ENCODE assay signal across 22 cellular contexts in genomic region chr15:80141916-80142598, GRCh38.
"Had no signal": no experiment of that assay in that cellular context is flagged by ENCODE, and none has a peak within 500 bp of the region (broad histone marks: within the 10 kb centered on the region; RNA-seq: fewer than 3 reads in every experiment).

No MANE protein-coding gene starts in this region.

- DNase-seq: activated CD4-positive, alpha-beta T cell treated with anti-CD3 and anti-CD28 coated beads for 4 hours; activated CD4-positive, alpha-beta T cell treated with anti-CD3 and anti-CD28 coated beads, Interleukin-2, amount 50 U/mL, for 48 hours; activated CD4-positive, CD25-positive, alpha-beta regulatory T cell; activated CD8-positive, alpha-beta memory T cell treated with anti-CD3 and anti-CD28 coated beads, Interleukin-2, amount 50 U/mL, for 48 hours; activated naive CD4-positive, alpha-beta T cell treated with Interleukin-2 at 50 U/mL for 16 hours; activated T-cell treated with anti-CD3 and anti-CD28 coated beads, Interleukin-2, amount 50 U/mL, for 4 hours; amygdala; effector CD4-positive, alpha-beta T cell; erythroblast; foreskin fibroblast; nucleus accumbens; stimulated activated CD4-positive, alpha-beta T cell treated with anti-CD3 and anti-CD28 coated beads, Interleukin-15, amount 100 ng/mL, for 24 hours; stomach had no signal

- H3K27ac ChIP-seq: hepatocyte, stomach, suprapubic skin, tibial nerve had no signal

- H3K27me3 Mint-ChIP-seq: dendritic cell treated with granulocyte-macrophage colony-stimulating factor and Interleukin-4, amounts not matched to agents 40 ng/mL and 50 ng/mL, for 4 days; stimulated activated memory B cell treated with anti-CD40 and anti-IgM and Interleukin-4, amounts not matched to agents 10 μg/mL and 1 μg/mL and 100 μg/mL, for 72 hours had no signal

- H3K4me1 Mint-ChIP-seq: stimulated activated memory B cell treated with anti-CD40 and anti-IgM and Interleukin-4, amounts not matched to agents 10 μg/mL and 1 μg/mL and 100 μg/mL, for 72 hours had no signal

- H3K9me3 ChIP-seq: stomach, suprapubic skin, tibial nerve had no signal

- H3K4me1 ChIP-seq: suprapubic skin had no signal

- H3K4me2 ChIP-seq: hepatocyte, smooth muscle cell had no signal

- H3K9me3 Mint-ChIP-seq: activated T-cell treated with anti-CD3 and anti-CD28 coated beads, Interleukin-2, amount 50 U/mL, for 4 hours; activated T-helper 2 cell treated with anti-CD3 and anti-CD28 coated beads, Interferon-gamma antibody, Interleukin-2, Interleukin-4, amounts not matched to agents 10 μg/mL and 5 μg/mL and 100 μg/mL, durations not matched to agents 14 hours and 24 hours and 36 hours; dendritic cell treated with granulocyte-macrophage colony-stimulating factor and Interleukin-4, amounts not matched to agents 40 ng/mL and 50 ng/mL, for 4 days; T-helper 1 cell treated with Interleukin-12 subunit alpha and Interleukin-12 subunit beta and Interleukin-4 antibody, amounts not matched to agents 30 μg/mL and 1 μg/mL, for 36 hours had no signal

- H3K36me3 ChIP-seq: suprapubic skin had no signal

- H2AFZ ChIP-seq: hepatocyte had no signal

- H3K27ac Mint-ChIP-seq: activated T-helper 2 cell treated with anti-CD3 and anti-CD28 coated beads, Interferon-gamma antibody, Interleukin-2, Interleukin-4, amounts not matched to agents 10 μg/mL and 5 μg/mL and 100 μg/mL, durations not matched to agents 14 hours and 24 hours and 36 hours; dendritic cell treated with granulocyte-macrophage colony-stimulating factor and Interleukin-4, amounts not matched to agents 40 ng/mL and 50 ng/mL, for 4 days; stimulated activated memory B cell treated with anti-CD40 and anti-IgM and Interleukin-4, amounts not matched to agents 10 μg/mL and 1 μg/mL and 100 μg/mL, for 72 hours; T-helper 1 cell treated with Interleukin-12 subunit alpha and Interleukin-12 subunit beta and Interleukin-4 antibody, amounts not matched to agents 30 μg/mL and 1 μg/mL, for 36 hours had no signal

- H3K4me3 Mint-ChIP-seq: activated T-cell treated with anti-CD3 and anti-CD28 coated beads, Interleukin-2, amount 50 U/mL, for 4 hours; dendritic cell treated with granulocyte-macrophage colony-stimulating factor and Interleukin-4, amounts not matched to agents 40 ng/mL and 50 ng/mL, for 4 days; stimulated activated memory B cell treated with anti-CD40 and anti-IgM and Interleukin-4, amounts not matched to agents 10 μg/mL and 1 μg/mL and 100 μg/mL, for 72 hours; T-helper 1 cell treated with Interleukin-12 subunit alpha and Interleukin-12 subunit beta and Interleukin-4 antibody, amounts not matched to agents 30 μg/mL and 1 μg/mL, for 36 hours had no signal

- ATAC-seq: activated T-cell treated with anti-CD3 and anti-CD28 coated beads, Interleukin-2, amount 50 U/mL, for 4 hours; sciatic nerve; stimulated activated memory B cell treated with anti-CD40 and anti-IgM and Interleukin-4, amounts not matched to agents 10 μg/mL and 1 μg/mL and 100 μg/mL, for 72 hours had no signal

- H3K79me2 ChIP-seq: hepatocyte had no signal

- H3K4me3 ChIP-seq: hepatocyte, smooth muscle cell, stomach, suprapubic skin, tibial nerve had no signal

- H3K27me3 ChIP-seq: hepatocyte, stomach, suprapubic skin, tibial nerve had no signal
